ENCODE assay signal across 1 cellular context in the genomic region with DNA sequence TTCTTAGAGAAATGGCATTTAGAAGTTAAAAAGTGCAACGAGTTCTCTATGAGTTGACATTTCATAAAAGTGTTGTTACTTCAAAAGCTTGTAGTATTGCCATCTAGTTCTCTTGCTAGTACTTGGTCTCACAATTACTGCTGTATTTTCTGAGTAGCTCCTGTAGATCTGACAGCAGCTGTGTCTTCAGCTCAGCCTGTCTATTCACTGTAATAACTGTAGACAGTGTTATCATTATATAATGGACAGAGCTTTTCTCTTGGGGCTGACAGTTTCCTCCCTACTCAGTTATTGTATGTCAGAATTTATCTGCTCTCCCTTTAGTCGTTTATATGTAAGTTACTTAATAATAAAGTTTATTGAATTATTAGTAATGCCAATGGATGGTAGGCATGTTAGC.
"Had no signal": no experiment of that assay in that cellular context is flagged by ENCODE, and none has a peak within 500 bp of the region (broad histone marks: within the 10 kb centered on the region; RNA-seq: fewer than 3 reads in every experiment).

No MANE protein-coding gene starts in this region.

- H3K27me3 ChIP-seq: MG63 had no signal

- H3K9me3 ChIP-seq: MG63 had no signal

- H3K4me3 ChIP-seq: MG63 had no signal

- H3K36me3 ChIP-seq: MG63 had no signal
